10 cellular contexts compared by ENCODE assay signal in genomic region chr19:42069619-42070293, GRCh38. TPM values are rescaled to one million over a fixed set of nuclear protein-coding genes. Genes with fewer than 3 reads are reported as not detected.
DNase-seq lines count a peak whose midpoint lies in the region; ATAC-seq, FAIRE-seq and TF ChIP-seq lines count a peak whose summit lies in the region.
"Had no signal": no experiment of that assay in that cellular context is flagged by ENCODE, and none has a peak within 500 bp of the region (broad histone marks: within the 10 kb centered on the region; RNA-seq: fewer than 3 reads in every experiment).

A gene with protein sequence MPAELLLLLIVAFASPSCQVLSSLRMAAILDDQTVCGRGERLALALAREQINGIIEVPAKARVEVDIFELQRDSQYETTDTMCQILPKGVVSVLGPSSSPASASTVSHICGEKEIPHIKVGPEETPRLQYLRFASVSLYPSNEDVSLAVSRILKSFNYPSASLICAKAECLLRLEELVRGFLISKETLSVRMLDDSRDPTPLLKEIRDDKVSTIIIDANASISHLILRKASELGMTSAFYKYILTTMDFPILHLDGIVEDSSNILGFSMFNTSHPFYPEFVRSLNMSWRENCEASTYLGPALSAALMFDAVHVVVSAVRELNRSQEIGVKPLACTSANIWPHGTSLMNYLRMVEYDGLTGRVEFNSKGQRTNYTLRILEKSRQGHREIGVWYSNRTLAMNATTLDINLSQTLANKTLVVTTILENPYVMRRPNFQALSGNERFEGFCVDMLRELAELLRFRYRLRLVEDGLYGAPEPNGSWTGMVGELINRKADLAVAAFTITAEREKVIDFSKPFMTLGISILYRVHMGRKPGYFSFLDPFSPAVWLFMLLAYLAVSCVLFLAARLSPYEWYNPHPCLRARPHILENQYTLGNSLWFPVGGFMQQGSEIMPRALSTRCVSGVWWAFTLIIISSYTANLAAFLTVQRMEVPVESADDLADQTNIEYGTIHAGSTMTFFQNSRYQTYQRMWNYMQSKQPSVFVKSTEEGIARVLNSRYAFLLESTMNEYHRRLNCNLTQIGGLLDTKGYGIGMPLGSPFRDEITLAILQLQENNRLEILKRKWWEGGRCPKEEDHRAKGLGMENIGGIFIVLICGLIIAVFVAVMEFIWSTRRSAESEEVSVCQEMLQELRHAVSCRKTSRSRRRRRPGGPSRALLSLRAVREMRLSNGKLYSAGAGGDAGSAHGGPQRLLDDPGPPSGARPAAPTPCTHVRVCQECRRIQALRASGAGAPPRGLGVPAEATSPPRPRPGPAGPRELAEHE (minus strand): TSS chr19:42070206. CDS start chr19:42065770, 4,436 bp downstream.

- FAIRE-seq in HepG2 (lab: Jason Lieb, UNC), result no peak

- H4K20me1 ChIP-seq in HepG2 (ENCODE audit: insufficient read depth, low read length), result no peaks in the 10 kb centered on the region

- H3K27me3 Mint-ChIP-seq in naive thymus-derived CD8-positive, alpha-beta T cell, result peaks cover 0 to 12% (median 0%) of the 10 kb centered on the region in 5 donors

- peaks cover 16 to 44% of the 10 kb centered on the region in 2 experiments for H3K27me3 ChIP-seq in HepG2 (ENCODE audit: control insufficient read depth in 1 of 2, insufficient read depth in 2 of 2, low read length in 2 of 2)
- no peaks in the 10 kb centered on the region for H3K27me3 ChIP-seq in right lobe of liver
- H3K27me3 ChIP-seq in endocrine pancreas (ENCODE audit: control insufficient read depth, insufficient read depth, low read length), result no peaks in the 10 kb centered on the region
- H3K27me3 ChIP-seq in vagina, result no peaks in the 10 kb centered on the region

- TF ChIP-seq CTCF in HepG2 (CRISPR knock-in tag; IDR thresholded peaks at IDR 0.05) (no peak), right lobe of liver (IDR thresholded peaks at IDR 0.05) (no peak), vagina (IDR thresholded peaks at IDR 0.05) (no peak), GM20000 (IDR thresholded peaks at IDR 0.05; ENCODE audit: extremely low read depth, missing control alignments) (no peak)

- H3K36me3 Mint-ChIP-seq in naive thymus-derived CD8-positive, alpha-beta T cell, result no peaks in the 10 kb centered on the region

- H3K4me2 ChIP-seq in HepG2 (ENCODE audit: low read depth, low read length), result no peak within 1 kb of the TSS
- H3K4me2 ChIP-seq: PC-9 had no signal

- no peaks in the 10 kb centered on the region for H3K36me3 ChIP-seq in HepG2 (replicated peaks in 1 of 2; ENCODE audit: control insufficient read depth in 1 of 2, insufficient read depth in 2 of 2, low read length in 2 of 2)
- no peaks in the 10 kb centered on the region for H3K36me3 ChIP-seq in right lobe of liver
- H3K36me3 ChIP-seq in endocrine pancreas (ENCODE audit: control insufficient read depth, insufficient read depth, low read length), result no peaks in the 10 kb centered on the region
- H3K36me3 ChIP-seq in vagina, result no peaks in the 10 kb centered on the region

- peaks cover 0 to 5% (median 3%) of the 10 kb centered on the region in 4 donors for H3K4me1 Mint-ChIP-seq in naive thymus-derived CD8-positive, alpha-beta T cell

- no TSS peak for BruUV-seq in HepG2 (replicated peaks; lab: Mats Ljungman, UMichigan)

- no peaks in the 10 kb centered on the region for H3K9me3 ChIP-seq in HepG2 (ENCODE audit: low read length)
- no peaks in the 10 kb centered on the region for H3K9me3 ChIP-seq in right lobe of liver
- H3K9me3 ChIP-seq in endocrine pancreas (ENCODE audit: control insufficient read depth, low read length), result no peaks in the 10 kb centered on the region
- H3K9me3 ChIP-seq in vagina, result no peaks in the 10 kb centered on the region

- ATAC-seq in HepG2 (no peak), right lobe of liver (no peak), GM21390 (IDR thresholded peaks at IDR 0.05; ENCODE audit: unreplicated experiment) (no peak)
- ATAC-seq in naive thymus-derived CD8-positive, alpha-beta T cell, result peak; percentile 30 to 52

- H3K9ac ChIP-seq in HepG2 (ENCODE audit: insufficient read depth, low read depth, low read length) (no peak within 1 kb of the TSS), endocrine pancreas (ENCODE audit: control insufficient read depth, insufficient read depth, low read length) (peak within 1 kb of the TSS; percentile 92)

- no peaks in the 10 kb centered on the region for H3K79me2 ChIP-seq in HepG2 (ENCODE audit: insufficient read depth, low read length)

- no peak for TF ChIP-seq RAD21 in HepG2 (CRISPR knock-in tag; IDR thresholded peaks at IDR 0.05)

- 38% methylated on average over 24 of the region's 28 CpGs for WGBS in HepG2 (ENCODE audit: low lambda C conversion rate)
- 8% methylated on average over 27 of the region's 28 CpGs for WGBS in right lobe of liver (ENCODE audit: insufficient coverage, low coverage, low lambda C conversion rate, missing lambda C conversion rate)

- no peak for TF ChIP-seq POLR2A in HepG2 (IDR thresholded peaks at IDR 0.05; ENCODE audit: insufficient read depth in 1 of 2, low read depth in 2 of 2, low read length in 2 of 2)
- TF ChIP-seq POLR2A in right lobe of liver (IDR thresholded peaks at IDR 0.05), result no peak
- TF ChIP-seq POLR2A in vagina (IDR thresholded peaks at IDR 0.05), result no peak

- TF ChIP-seq EP300 in HepG2 (IDR thresholded peaks at IDR 0.05; ENCODE audit: low read depth in 2 of 2, low read length in 2 of 2) (no peak), HepG2 (CRISPR knock-in tag; IDR thresholded peaks at IDR 0.05; ENCODE audit: borderline replicate concordance) (no peak)

- H3K4me1 ChIP-seq in HepG2 (ENCODE audit: insufficient read depth, low read length) (peaks cover 3% of the 10 kb centered on the region), right lobe of liver (no peaks in the 10 kb centered on the region), endocrine pancreas (ENCODE audit: control insufficient read depth, insufficient read depth, low read length) (no peaks in the 10 kb centered on the region), vagina (peaks cover 8% of the 10 kb centered on the region)

- DNase-seq in HepG2 (ENCODE audit: low spot score) (no peak), right lobe of liver (no peak), vagina (ENCODE audit: extremely low spot score in 2 of 2) (no peak), GM20000 (ENCODE audit: low spot score) (no peak)
- no peak for DNase-seq in naive thymus-derived CD8-positive, alpha-beta T cell
- DNase-seq in activated CD8-positive, alpha-beta memory T cell treated with anti-CD3 and anti-CD28 coated beads, Interleukin-2, amount 50 U/mL, for 4 hours, result no peak
- DNase-seq: erythroblast, PC-9 had no signal

- peak within 1 kb of the TSS in 2 of 10 donors; percentile 15 to 58 for H3K4me3 Mint-ChIP-seq in naive thymus-derived CD8-positive, alpha-beta T cell

- intact Hi-C loops in HepG2 (cut with micrococcal nuclease; ENCODE audit: unreplicated experiment) (no loop called here), right lobe of liver (cut with DNase I) (no loop called here), vagina (cut with DNase I) (no loop called here)

- H2AFZ ChIP-seq in HepG2 (ENCODE audit: low read length), result no peak within 1 kb of the TSS
- H2AFZ ChIP-seq: PC-9 had no signal

- POLR2A ChIA-PET in HepG2 (lab: Yijun Ruan, JAX), result no interaction called here
- POLR2A ChIA-PET in naive thymus-derived CD8-positive, alpha-beta T cell (lab: Charles Lee), result interaction anchor here (0.6 kb wide), 1 partner anchor 99 kb away, joined by 4 read pairs; no protein-coding TSS in a partner anchor

- H3K9me3 Mint-ChIP-seq in naive thymus-derived CD8-positive, alpha-beta T cell, result no peaks in the 10 kb centered on the region

- no peak within 1 kb of the TSS for H3K27ac ChIP-seq in HepG2 (ENCODE audit: extremely low read length, insufficient read depth, low read length)
- H3K27ac ChIP-seq in right lobe of liver, result no peak within 1 kb of the TSS
- no peak within 1 kb of the TSS for H3K27ac ChIP-seq in vagina
- H3K27ac ChIP-seq: PC-9 had no signal

- H3K4me3 ChIP-seq in HepG2 (replicated peaks in 1 of 3; ENCODE audit: insufficient read depth in 1 of 3, low read depth in 2 of 3, low read length in 3 of 3), result no peak within 1 kb of the TSS
- no peak within 1 kb of the TSS for H3K4me3 ChIP-seq in right lobe of liver
- no peak within 1 kb of the TSS for H3K4me3 ChIP-seq in endocrine pancreas (ENCODE audit: control insufficient read depth, insufficient read depth, low read length)
- H3K4me3 ChIP-seq in vagina, result peak within 1 kb of the TSS; percentile 30 to 34
- H3K4me3 ChIP-seq: PC-9 had no signal

- peak within 1 kb of the TSS in 3 of 10 donors; percentile 4 to 76 (median 22) for H3K27ac Mint-ChIP-seq in naive thymus-derived CD8-positive, alpha-beta T cell

- in situ Hi-C loops in HepG2 (cut with HindIII; ENCODE audit: extremely low pct_ligation_motif_present, low pct_unique_long_range_greater_than_20kb), result no loop called here

- CTCF ChIA-PET in HepG2 (lab: Yijun Ruan, JAX; ENCODE audit: low intra/inter-chr PET ratio, low total read pairs), result no interaction called here

TF ChIP-seq in HepG2, 621 proteins besides CTCF, POLR2A, EP300 and RAD21 (continues in another document):
- TF ChIP-seq ZNF263 (CRISPR knock-in tag; IDR thresholded peaks at IDR 0.05), result peak; percentile 31; the same call in 1 of the 2 replicates

RNA-seq across cellular contexts. Expression of the gene that starts here (rescaled TPM):
- not detected in 2 replicates for total RNA-seq in HepG2 (2016; rRNA removed; fragmentation: Illumina TruSeq; extraction: Trizol)
- total RNA-seq in HepG2 (2016; cell fraction: cytosol; rRNA removed; fragmentation: Illumina TruSeq; extraction: Trizol; ENCODE audit: low read depth), result not detected in 2 replicates
- total RNA-seq in HepG2 (2016; cell fraction: insoluble cytoplasmic fraction; rRNA removed; fragmentation: Illumina TruSeq; extraction: Trizol), result not detected in 2 replicates
- total RNA-seq in HepG2 (2016; cell fraction: membrane; rRNA removed; fragmentation: Illumina TruSeq; extraction: Trizol), result not detected in 2 replicates
- total RNA-seq in HepG2 (2016; cell fraction: nucleus; rRNA removed; fragmentation: Illumina TruSeq; extraction: Trizol), result not detected in 2 replicates
- polyA plus RNA-seq in HepG2 (2011; rRNA removed), result 0.05 TPM in 1 of 2 replicates, not detected in the other
- polyA plus RNA-seq in HepG2 (2011; cell fraction: cytosol; rRNA removed), result 0.03 TPM in 1 of 2 replicates, not detected in the other
- polyA plus RNA-seq in HepG2 (2011; cell fraction: nucleus; rRNA removed), result 0.10 and 0.14 TPM in 2 replicates
- not detected in 2 replicates for polyA plus RNA-seq in HepG2 (2012)
- not detected in 2 replicates for polyA plus RNA-seq in HepG2 (2016; cell fraction: cytosol; fragmentation: Illumina TruSeq; extraction: Trizol; ENCODE audit: low read depth)
- polyA plus RNA-seq in HepG2 (2016; cell fraction: insoluble cytoplasmic fraction; fragmentation: Illumina TruSeq; extraction: Trizol; ENCODE audit: low read depth), result not detected in 2 replicates
- polyA plus RNA-seq in HepG2 (2016; cell fraction: membrane; fragmentation: Illumina TruSeq; extraction: Trizol; ENCODE audit: low read depth), result not detected in 2 replicates
- polyA plus RNA-seq in HepG2 (2016; cell fraction: nucleus; fragmentation: Illumina TruSeq; extraction: Trizol; ENCODE audit: insufficient read depth, low read depth), result not detected in 2 replicates
- polyA minus RNA-seq in HepG2 (2011; rRNA and poly(A)+ RNA removed; ENCODE audit: low replicate concordance), result 0.08 and 0.12 TPM in 2 replicates
- polyA minus RNA-seq in HepG2 (2011; cell fraction: cytosol; rRNA and poly(A)+ RNA removed), result not detected in 2 replicates
- not detected in 2 replicates for polyA minus RNA-seq in HepG2 (2011; cell fraction: nucleus; rRNA and poly(A)+ RNA removed)
- total RNA-seq in right lobe of liver, result under 1 TPM in 4 of 6 experiments, not detected in 2; 0.15 to 0.42 (median 0.17) TPM
- total RNA-seq in naive thymus-derived CD8-positive, alpha-beta T cell, result under 1 TPM; 0.25 to 0.34 TPM
- not detected for polyA plus RNA-seq in naive thymus-derived CD8-positive, alpha-beta T cell
- total RNA-seq in vagina, result 2.5 TPM

Comparison
In these comparisons a context has a peak if more than half of its experiments do, and no peak if none do; other contexts are left out.
1. Peak in ATAC-seq in naive thymus-derived CD8-positive, alpha-beta T cell; RNA of the gene not detected or under 1 TPM.
2. H3K4me3 ChIP-seq: peak in vagina (2 of 2); none in HepG2 (0 of 3), right lobe of liver (0 of 3) and endocrine pancreas (single experiment).